In the genomic region with DNA sequence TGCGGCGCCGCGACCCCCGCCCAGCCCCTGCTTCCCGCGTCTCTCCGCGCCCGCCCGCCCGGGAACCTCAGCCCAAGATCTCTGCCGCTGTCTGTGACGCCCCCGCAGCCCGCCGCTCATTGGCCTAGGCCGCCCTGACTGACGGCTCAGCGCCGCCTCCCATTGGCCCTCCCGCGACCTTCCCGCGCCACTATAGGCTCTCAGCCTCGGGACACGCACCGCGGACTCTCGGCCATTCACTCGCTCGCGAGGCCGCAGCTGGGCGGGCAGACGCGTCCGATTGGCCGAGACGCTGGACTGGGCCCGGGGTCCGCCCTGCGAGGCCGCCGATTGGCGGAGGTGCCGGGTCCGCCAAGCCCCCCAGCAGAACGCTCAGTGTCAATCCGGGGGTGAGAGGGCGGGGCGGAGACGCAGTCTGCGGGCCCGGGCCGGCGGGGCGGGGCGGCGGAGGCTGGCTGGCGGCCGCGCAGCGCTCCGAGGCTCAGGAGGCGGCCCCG, we compare ENCODE assay signal across 8 cellular contexts. TPM values are rescaled to one million over a fixed set of nuclear protein-coding genes. Genes with fewer than 3 reads are reported as not detected.
DNase-seq lines count a peak whose midpoint lies in the region; ATAC-seq and TF ChIP-seq lines count a peak whose summit lies in the region.

TSS of gene PRKACA (minus strand) at position 95 of the 497 bp plus-strand sequence. CDS start 215 bp downstream, outside the sequence.

- H3K9me3 Mint-ChIP-seq in CD14-positive monocyte, result no peaks in the 10 kb centered on the region
- H3K9me3 Mint-ChIP-seq in dendritic cell treated with granulocyte-macrophage colony-stimulating factor and Interleukin-4, amounts not matched to agents 40 ng/mL and 50 ng/mL, for 4 days, result no peaks in the 10 kb centered on the region

- peaks cover 65% of the 10 kb centered on the region for H3K4me1 Mint-ChIP-seq in CD14-positive monocyte
- H3K4me1 Mint-ChIP-seq in dendritic cell treated with granulocyte-macrophage colony-stimulating factor and Interleukin-4, amounts not matched to agents 40 ng/mL and 50 ng/mL, for 4 days (ENCODE audit: low read depth), result peaks cover 68% of the 10 kb centered on the region

- intact Hi-C loops in CD14-positive monocyte (cut with micrococcal nuclease), result loop anchor here (2.0 to 5.0 kb wide), 3 partner anchors 35 to 115 kb away; no protein-coding TSS in a partner anchor
- intact Hi-C loops in dendritic cell treated with granulocyte-macrophage colony-stimulating factor and Interleukin-4, amounts not matched to agents 40 ng/mL and 50 ng/mL, for 4 days (cut with micrococcal nuclease), result loop anchor here (1.0 to 5.0 kb wide), 3 partner anchors 20 to 35 kb away; partner anchors contain the start of gene SAMD1

- ATAC-seq in GM19452 (IDR thresholded peaks at IDR 0.05; ENCODE audit: unreplicated experiment), result peak; percentile 85
- peak; percentile 66 for ATAC-seq in HG03575 (IDR thresholded peaks at IDR 0.05; ENCODE audit: extremely low read depth, insufficient number of reproducible peaks, low FRiP score, unreplicated experiment)
- ATAC-seq in left lobe of liver, result peak; percentile 81

- H3K4me3 Mint-ChIP-seq in CD14-positive monocyte, result peak within 1 kb of the TSS; percentile 91 to 96
- peak within 1 kb of the TSS; percentile 92 for H3K4me3 Mint-ChIP-seq in dendritic cell treated with granulocyte-macrophage colony-stimulating factor and Interleukin-4, amounts not matched to agents 40 ng/mL and 50 ng/mL, for 4 days

- DNase-seq in CD14-positive monocyte (ENCODE audit: low spot score) (peak; percentile 97), NCI-H82 (lab: John Stamatoyannopoulos, UW) (peak; percentile 100), left lobe of liver (ENCODE audit: low spot score) (peak; percentile 100)
- DNase-seq in activated CD4-positive, alpha-beta T cell treated with anti-CD3 and anti-CD28 coated beads, Interleukin-2, amount 50 U/mL, for 4 hours, result peak; percentile 97 to 98
- DNase-seq in stimulated activated CD4-positive, alpha-beta T cell treated with anti-CD3 and anti-CD28 coated beads, Interleukin-2, amount 100 ng/mL, for 24 hours, result peak; percentile 97 to 98

- peaks cover 0 to 1% (median 0%) of the 10 kb centered on the region in 3 donors for H3K27me3 Mint-ChIP-seq in CD14-positive monocyte (ENCODE audit: low read depth in 3 of 3)
- no peaks in the 10 kb centered on the region for H3K27me3 Mint-ChIP-seq in dendritic cell treated with granulocyte-macrophage colony-stimulating factor and Interleukin-4, amounts not matched to agents 40 ng/mL and 50 ng/mL, for 4 days

- H3K27ac Mint-ChIP-seq in CD14-positive monocyte, result peak within 1 kb of the TSS; percentile 100
- H3K27ac Mint-ChIP-seq in dendritic cell treated with granulocyte-macrophage colony-stimulating factor and Interleukin-4, amounts not matched to agents 40 ng/mL and 50 ng/mL, for 4 days, result peak within 1 kb of the TSS; percentile 93

- peaks cover 3 to 22% of the 10 kb centered on the region in 2 donors for H3K36me3 Mint-ChIP-seq in CD14-positive monocyte
- peaks cover 16% of the 10 kb centered on the region for H3K36me3 Mint-ChIP-seq in dendritic cell treated with granulocyte-macrophage colony-stimulating factor and Interleukin-4, amounts not matched to agents 40 ng/mL and 50 ng/mL, for 4 days (ENCODE audit: low read depth)

- TF ChIP-seq CTCF in CD14-positive monocyte (IDR thresholded peaks at IDR 0.05), result no peak

RNA-seq across cellular contexts. Expression of gene PRKACA, which starts in this region (rescaled TPM):
- polyA plus RNA-seq in CD14-positive monocyte, result 1 to 10 TPM; 2.0 to 3.8 TPM
- 78.4 TPM for total RNA-seq in left lobe of liver

Comparison
In these comparisons a context has a peak if more than half of its experiments do, and no peak if none do; other contexts are left out.
1. Peak in every context shown above with its lines: DNase-seq and ATAC-seq.